In the genomic region with DNA sequence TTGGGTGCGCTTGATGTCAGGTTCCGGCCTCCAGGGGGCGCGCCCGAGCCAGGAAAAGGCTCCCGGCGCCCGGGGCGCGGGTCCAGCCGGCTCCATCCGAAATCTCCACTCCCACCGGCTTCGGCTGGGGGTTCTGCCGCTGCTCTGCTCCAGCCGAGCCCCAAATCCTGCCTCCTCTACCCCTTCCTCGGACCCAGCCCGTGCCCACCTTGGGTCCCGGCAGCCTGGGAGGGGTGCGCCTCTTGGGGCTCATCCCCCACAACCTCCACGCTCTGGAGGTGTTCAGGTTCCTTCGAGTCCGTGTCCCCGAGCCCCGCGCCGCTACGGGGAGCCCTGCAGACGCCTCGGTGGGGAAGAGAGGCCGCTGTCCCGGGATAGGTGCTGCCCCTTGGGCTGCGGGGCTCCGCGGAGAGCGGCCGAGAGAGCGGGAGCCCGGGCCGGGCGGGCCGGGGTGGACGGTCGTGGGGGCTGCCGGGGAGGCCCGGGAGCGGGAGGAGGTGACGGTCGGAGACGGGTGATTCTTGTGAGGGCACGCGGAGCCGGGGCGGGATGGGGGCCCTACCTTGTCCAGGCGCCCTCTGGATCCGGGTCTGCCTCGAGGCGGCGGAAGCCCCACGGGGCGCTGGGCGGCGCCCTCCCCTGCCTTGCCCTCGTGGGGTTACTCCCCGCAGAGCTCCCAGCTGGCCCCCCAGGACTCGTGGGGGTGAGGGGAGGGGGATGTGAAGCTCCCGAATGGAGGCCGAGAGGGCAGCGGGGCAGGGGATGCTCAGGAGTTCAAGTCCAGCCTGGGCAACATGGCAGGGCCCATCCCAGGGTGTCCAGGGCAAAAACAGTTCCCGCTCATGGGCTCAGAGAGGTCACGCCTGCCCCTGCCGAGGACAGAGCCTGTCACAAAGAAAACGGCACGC, we compare ENCODE assay signal across 8 cellular contexts. TPM values are rescaled to one million over a fixed set of nuclear protein-coding genes. Genes with fewer than 3 reads are reported as not detected.
DNase-seq lines count a peak whose midpoint lies in the region; ATAC-seq, FAIRE-seq and TF ChIP-seq lines count a peak whose summit lies in the region.

No MANE protein-coding gene starts in this region.

- DNase-seq in ELR (ENCODE audit: low read depth): peak; percentile 79
- DNase-seq in HPDE6-E6E7 (ENCODE audit: extremely low spot score): peak; percentile 59
- peak; percentile 75 to 79 for DNase-seq in SJSA1 (ENCODE audit: low read depth in 1 of 2, low spot score in 2 of 2)
- DNase-seq in activated naive CD4-positive, alpha-beta T cell treated with anti-CD3 and anti-CD28 coated beads, Interleukin-2, amount 10 ng/mL, durations not matched to agents 7 days and 5 days: peak; percentile 86
- DNase-seq in cardiac muscle cell (ENCODE audit: low read depth in 1 of 2, low spot score in 1 of 2): peak; percentile 76 to 86
- DNase-seq in pancreas: peak; percentile 67 to 97 (median 84)
- peak; percentile 83 to 89 for DNase-seq in tibial nerve (ENCODE audit: low spot score in 2 of 2)

- CTCF ChIA-PET in activated naive CD4-positive, alpha-beta T cell treated with anti-CD3 and anti-CD28 coated beads, Interleukin-2, amount 10 ng/mL, durations not matched to agents 7 days and 5 days (lab: Charles Lee): interaction anchor here (0.5 to 1.8 kb wide), 2 partner anchors 9 to 214 kb away, joined by 3 to 4 read pairs; no protein-coding TSS in a partner anchor

- peak overlapping the region; percentile 41 for H3K4me3 Mint-ChIP-seq in activated naive CD4-positive, alpha-beta T cell treated with anti-CD3 and anti-CD28 coated beads, Interleukin-2, amount 10 ng/mL, durations not matched to agents 7 days and 5 days

- H3K27ac ChIP-seq in SJSA1: no peak overlapping the region; the same call in 1 of the 2 replicates
- H3K27ac ChIP-seq in cardiac muscle cell: no peak overlapping the region
- H3K27ac ChIP-seq in pancreas: no peak overlapping the region
- H3K27ac ChIP-seq in tibial nerve: peak overlapping the region; percentile 11 to 80 (median 60)

- TF ChIP-seq EP300 in tibial nerve (IDR thresholded peaks at IDR 0.05): peak in 1 of 2 donors; percentile 33

- H3K27ac Mint-ChIP-seq in activated naive CD4-positive, alpha-beta T cell treated with anti-CD3 and anti-CD28 coated beads, Interleukin-2, amount 10 ng/mL, durations not matched to agents 7 days and 5 days: no peak overlapping the region

- H3K9me3 ChIP-seq in SJSA1 (replicated peaks): no peaks in the 10 kb centered on the region
- H3K9me3 ChIP-seq in cardiac muscle cell (ENCODE audit: low read depth): no peaks in the 10 kb centered on the region
- no peaks in the 10 kb centered on the region for H3K9me3 ChIP-seq in pancreas
- no peaks in the 10 kb centered on the region for H3K9me3 ChIP-seq in tibial nerve

- H3K4me1 Mint-ChIP-seq in activated naive CD4-positive, alpha-beta T cell treated with anti-CD3 and anti-CD28 coated beads, Interleukin-2, amount 10 ng/mL, durations not matched to agents 7 days and 5 days: no peaks in the 10 kb centered on the region

- H3K36me3 Mint-ChIP-seq in activated naive CD4-positive, alpha-beta T cell treated with anti-CD3 and anti-CD28 coated beads, Interleukin-2, amount 10 ng/mL, durations not matched to agents 7 days and 5 days: no peaks in the 10 kb centered on the region

- FAIRE-seq in pancreas (lab: Jason Lieb, UNC): no peak

- H3K27me3 ChIP-seq in SJSA1 (replicated peaks) (no peaks in the 10 kb centered on the region), cardiac muscle cell (peaks cover 28% of the 10 kb centered on the region), pancreas (no peaks in the 10 kb centered on the region), tibial nerve (no peaks in the 10 kb centered on the region)

- WGBS in pancreas, 2 donors: 11 to 14% methylated on average over 43 to 74 of the region's 74 CpGs
- 13 to 20% methylated on average over 33 to 62 of the region's 74 CpGs for WGBS in tibial nerve, 2 donors

- H3K4me3 ChIP-seq in SJSA1 (peak overlapping the region; percentile 36), cardiac muscle cell (peak overlapping the region; percentile 39), pancreas (peak overlapping the region; percentile 23 to 48 (median 38)), tibial nerve (peak overlapping the region; percentile 36 to 61 (median 42))

- intact Hi-C loops in pancreas (cut with DNase I): loop anchor here in 1 of 3 donors (10.0 kb wide), 1 partner anchor 122 kb away; no protein-coding TSS in a partner anchor

- TF ChIP-seq CTCF in cardiac muscle cell (IDR thresholded peaks at IDR 0.05; ENCODE audit: low read depth, low read length) (peak; percentile 79), pancreas (IDR thresholded peaks at IDR 0.05) (peak; percentile 69 to 84 (median 76)), tibial nerve (IDR thresholded peaks at IDR 0.05) (peak; percentile 76 to 92 (median 78))

- peak in 1 of 2 donors; percentile 17 for TF ChIP-seq POLR2A in tibial nerve (IDR thresholded peaks at IDR 0.05)

- H3K36me3 ChIP-seq in SJSA1 (no peaks in the 10 kb centered on the region), cardiac muscle cell (no peaks in the 10 kb centered on the region), pancreas (no peaks in the 10 kb centered on the region), tibial nerve (no peaks in the 10 kb centered on the region)

- peaks cover 7% of the 10 kb centered on the region for H3K4me1 ChIP-seq in SJSA1 (replicated peaks)
- H3K4me1 ChIP-seq in cardiac muscle cell (ENCODE audit: low read depth): no peaks in the 10 kb centered on the region
- no peaks in the 10 kb centered on the region for H3K4me1 ChIP-seq in pancreas
- peaks cover 0 to 15% (median 7%) of the 10 kb centered on the region in 4 donors for H3K4me1 ChIP-seq in tibial nerve

- H3K9me3 Mint-ChIP-seq in activated naive CD4-positive, alpha-beta T cell treated with anti-CD3 and anti-CD28 coated beads, Interleukin-2, amount 10 ng/mL, durations not matched to agents 7 days and 5 days: no peaks in the 10 kb centered on the region

- ATAC-seq in pancreas (peak; percentile 88 to 97 (median 96)), HG03175 (IDR thresholded peaks at IDR 0.05; ENCODE audit: unreplicated experiment) (no peak)

- peaks cover 65% of the 10 kb centered on the region for H3K27me3 Mint-ChIP-seq in activated naive CD4-positive, alpha-beta T cell treated with anti-CD3 and anti-CD28 coated beads, Interleukin-2, amount 10 ng/mL, durations not matched to agents 7 days and 5 days

RNA-seq across cellular contexts. Expression of gene CYB5R3, which starts 13.2 kb away (rescaled TPM):
- total RNA-seq in SJSA1 (2014; rRNA removed; shearing (Covaris generic)): 91.3 and 149 TPM in 2 replicates
- total RNA-seq in cardiac muscle cell: 180 and 189 TPM in 2 replicates
- polyA plus RNA-seq in cardiac muscle cell: 357 and 366 TPM in 2 replicates
- 10 to 100 TPM; 32.6 to 76.4 (median 43.6) TPM for total RNA-seq in pancreas
- 100 to 1,000 TPM in 1 of 2 donors, 10 to 100 TPM in 1; 53.6 to 105 TPM for polyA plus RNA-seq in pancreas
- 100 to 1,000 TPM; 134 to 200 (median 176) TPM for total RNA-seq in tibial nerve

RNA-seq across cellular contexts. Expression of gene ATP5MGL, which starts 22.0 kb away (rescaled TPM):
- not detected in 2 replicates for total RNA-seq in SJSA1 (2014; rRNA removed; shearing (Covaris generic))
- total RNA-seq in cardiac muscle cell (0.39 TPM in 1 of 2 replicates, not detected in the other), pancreas (under 1 TPM in 5 of 6 donors, not detected in 1; 0.24 to 0.60 (median 0.34) TPM), tibial nerve (1 to 10 TPM in 1 of 4 donors, not detected in 3; 2.7 TPM)
- polyA plus RNA-seq in cardiac muscle cell (0.30 and 0.71 TPM in 2 replicates), pancreas (under 1 TPM in 1 of 2 donors, not detected in 1; 0.34 TPM)

RNA-seq across cellular contexts. Expression of gene POLDIP3, which starts 47.7 kb away (rescaled TPM):
- total RNA-seq in SJSA1 (2014; rRNA removed; shearing (Covaris generic)): 33.3 and 34.6 TPM in 2 replicates
- total RNA-seq in cardiac muscle cell (41.5 and 58.8 TPM in 2 replicates), pancreas (10 to 100 TPM; 23.3 to 35.2 (median 28.7) TPM), tibial nerve (10 to 100 TPM; 47.4 to 49.2 (median 48.5) TPM)
- polyA plus RNA-seq in cardiac muscle cell (63.1 and 92.3 TPM in 2 replicates), pancreas (10 to 100 TPM; 14.6 to 28.6 TPM)

RNA-seq across cellular contexts. Expression of gene A4GALT, which starts 58.3 kb away (rescaled TPM):
- total RNA-seq in SJSA1 (2014; rRNA removed; shearing (Covaris generic)): 11.2 and 12.3 TPM in 2 replicates
- total RNA-seq in cardiac muscle cell (17.7 and 26.1 TPM in 2 replicates), pancreas (1 to 10 TPM; 2.7 to 8.6 (median 3.4) TPM), tibial nerve (100 to 1,000 TPM in 2 of 4 donors, 10 to 100 TPM in 2; 73.0 to 146 (median 99.0) TPM)
- polyA plus RNA-seq in cardiac muscle cell (15.1 and 20.2 TPM in 2 replicates), pancreas (10 to 100 TPM in 1 of 2 donors, 1 to 10 TPM in 1; 7.1 to 13.2 TPM)

Comparison
In these comparisons a context has a peak if more than half of its experiments do, and no peak if none do; other contexts are left out.
1. H3K27ac ChIP-seq: peak in tibial nerve (4 of 4); none in SJSA1 (single experiment), cardiac muscle cell (single experiment) and pancreas (0 of 4).
2. Peak in every context shown above with its lines, with median percentiles within 50 percentile points of each other: DNase-seq, H3K4me3 ChIP-seq and CTCF ChIP-seq.